Comparison of ENCODE assay signal across 21 cellular contexts in genomic region chr14:60276347-60276746, GRCh38.
"Had no signal": no experiment of that assay in that cellular context is flagged by ENCODE, and none has a peak within 500 bp of the region (broad histone marks: within the 10 kb centered on the region; RNA-seq: fewer than 3 reads in every experiment).

No MANE protein-coding gene starts in this region.

- H3K27ac Mint-ChIP-seq: activated CD8-positive, alpha-beta memory T cell treated with anti-CD3 and anti-CD28 coated beads, Interleukin-2, amount 10 ng/mL, durations not matched to agents 7 days and 5 days; activated naive CD4-positive, alpha-beta T cell treated with anti-CD3 and anti-CD28 coated beads for 36 hours; activated naive CD8-positive, alpha-beta T cell treated with anti-CD3 and anti-CD28 coated beads, Interleukin-2, amount 50 U/mL, for 24 hours; activated T-helper 2 cell treated with anti-CD3 and anti-CD28 coated beads, Interferon-gamma antibody, Interleukin-2, Interleukin-4, amounts not matched to agents 10 μg/mL and 5 μg/mL and 100 μg/mL, durations not matched to agents 14 hours and 24 hours and 36 hours; T-cell had no signal

- H3K4me3 ChIP-seq: colonic mucosa, left lung, tibial artery had no signal

- H3K9me3 ChIP-seq: colonic mucosa, left lung, tibial artery had no signal

- H3K27ac ChIP-seq: colonic mucosa, left lung, tibial artery had no signal

- H3K36me3 ChIP-seq: colonic mucosa, left lung had no signal

- H3K4me1 ChIP-seq: colonic mucosa had no signal

- ATAC-seq: activated CD8-positive, alpha-beta memory T cell treated with anti-CD3 and anti-CD28 coated beads, Interleukin-2, amount 10 ng/mL, durations not matched to agents 7 days and 5 days; activated naive CD8-positive, alpha-beta T cell treated with anti-CD3 and anti-CD28 coated beads, Interleukin-2, amount 50 U/mL, for 24 hours; esophagus mucosa; left lung; T-cell had no signal

- H3K27me3 ChIP-seq: colonic mucosa, left lung, tibial artery had no signal

- DNase-seq: activated CD4-positive, alpha-beta T cell treated with anti-CD3 and anti-CD28 coated beads for 1 hour; activated CD4-positive, alpha-beta T cell treated with anti-CD3 and anti-CD28 coated beads, Interleukin-2, amount 50 U/mL, for 48 hours; activated CD8-positive, alpha-beta memory T cell treated with anti-CD3 and anti-CD28 coated beads, Interleukin-2, amount 10 ng/mL, durations not matched to agents 7 days and 5 days; activated naive CD4-positive, alpha-beta T cell treated with anti-CD3 and anti-CD28 coated beads for 36 hours; activated naive CD8-positive, alpha-beta T cell treated with anti-CD3 and anti-CD28 coated beads, Interleukin-2, amount 50 U/mL, for 24 hours; activated T-cell treated with anti-CD3 and anti-CD28 coated beads, Interleukin-2, amount 50 U/mL, for 1 hour; caudate nucleus; colonic mucosa; left lung; nucleus accumbens; posterior cingulate gyrus; retina; stimulated activated CD4-positive, alpha-beta T cell treated with anti-CD3 and anti-CD28 coated beads, Interleukin-2, amount 100 ng/mL, for 48 hours; stimulated activated naive CD4-positive, alpha-beta T cell; T-cell; T-helper 9 cell; tibial artery had no signal

- FAIRE-seq: frontal cortex had no signal

- H3K27me3 Mint-ChIP-seq: activated CD8-positive, alpha-beta memory T cell treated with anti-CD3 and anti-CD28 coated beads, Interleukin-2, amount 10 ng/mL, durations not matched to agents 7 days and 5 days; activated naive CD8-positive, alpha-beta T cell treated with anti-CD3 and anti-CD28 coated beads, Interleukin-2, amount 50 U/mL, for 24 hours; T-cell had no signal

- H3K4me3 Mint-ChIP-seq: activated CD8-positive, alpha-beta memory T cell treated with anti-CD3 and anti-CD28 coated beads, Interleukin-2, amount 10 ng/mL, durations not matched to agents 7 days and 5 days; activated naive CD4-positive, alpha-beta T cell treated with anti-CD3 and anti-CD28 coated beads for 36 hours; activated naive CD8-positive, alpha-beta T cell treated with anti-CD3 and anti-CD28 coated beads, Interleukin-2, amount 50 U/mL, for 24 hours; nephron; T-cell had no signal

- H3K9me3 Mint-ChIP-seq: activated naive CD4-positive, alpha-beta T cell treated with anti-CD3 and anti-CD28 coated beads for 36 hours; activated naive CD8-positive, alpha-beta T cell treated with anti-CD3 and anti-CD28 coated beads, Interleukin-2, amount 50 U/mL, for 24 hours; activated T-helper 2 cell treated with anti-CD3 and anti-CD28 coated beads, Interferon-gamma antibody, Interleukin-2, Interleukin-4, amounts not matched to agents 10 μg/mL and 5 μg/mL and 100 μg/mL, durations not matched to agents 14 hours and 24 hours and 36 hours; T-cell had no signal
